ENCODE assay signal across 8 cellular contexts in the genomic region with DNA sequence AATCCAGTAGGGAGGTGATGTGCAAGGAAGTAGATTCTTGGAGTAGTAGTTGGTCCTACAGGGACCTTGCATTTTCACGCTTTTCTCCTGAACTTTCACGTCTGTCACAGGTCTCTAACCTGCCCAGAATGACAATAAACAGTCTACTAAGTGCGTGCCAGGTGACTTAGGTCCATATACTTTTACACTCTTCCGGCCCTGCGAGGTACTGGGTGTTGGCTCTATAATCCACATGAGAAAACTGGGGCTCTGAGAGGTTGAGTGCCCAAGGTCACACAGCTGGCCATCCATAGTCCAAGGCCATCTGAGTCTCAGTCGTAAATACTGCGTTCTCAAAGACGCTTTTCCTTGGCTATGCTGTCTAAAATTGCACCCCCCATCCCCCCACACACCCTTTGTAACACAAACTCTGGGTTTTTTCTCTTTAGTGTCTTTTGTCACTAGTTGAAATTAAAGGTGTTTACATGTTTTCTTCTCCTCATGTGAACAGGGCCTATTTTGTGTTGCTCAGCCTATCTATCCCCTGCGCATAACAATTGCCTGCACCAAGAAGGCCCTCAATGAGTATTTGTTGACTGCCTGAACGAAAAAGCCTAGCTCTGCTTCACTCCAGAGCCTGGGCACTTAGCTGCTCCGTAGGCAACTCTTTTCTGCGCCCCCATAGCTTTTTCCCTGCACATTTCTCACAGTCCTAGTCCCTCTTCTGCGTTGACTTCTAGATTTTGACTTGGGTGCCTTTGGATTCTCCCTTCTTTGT. TPM values are rescaled to one million over a fixed set of nuclear protein-coding genes. Genes with fewer than 3 reads are reported as not detected.
DNase-seq lines count a peak whose midpoint lies in the region; TF ChIP-seq lines count a peak whose summit lies in the region.

No MANE protein-coding gene starts in this region.

- H3K27me3 ChIP-seq in muscle layer of colon (ENCODE audit: control insufficient read depth in 1 of 2, insufficient read depth in 2 of 2, low read length in 2 of 2): no peaks in the 10 kb centered on the region

- peaks cover 63% of the 10 kb centered on the region for H3K4me1 Mint-ChIP-seq in activated naive CD4-positive, alpha-beta T cell treated with anti-CD3 and anti-CD28 coated beads for 36 hours (ENCODE audit: low read depth)

- CTCF ChIA-PET in activated naive CD4-positive, alpha-beta T cell treated with anti-CD3 and anti-CD28 coated beads for 36 hours (lab: Charles Lee): interaction anchor here (1.4 to 2.4 kb wide), 3 partner anchors 14 to 214 kb away, joined by 5 to 16 read pairs (median 9); no protein-coding TSS in a partner anchor

- no peaks in the 10 kb centered on the region for H3K27me3 Mint-ChIP-seq in activated naive CD4-positive, alpha-beta T cell treated with anti-CD3 and anti-CD28 coated beads for 36 hours (ENCODE audit: low read depth)

- H3K4me3 ChIP-seq in LNCaP clone FGC (ENCODE audit: low read depth, low read length): peak overlapping the region; percentile 62
- H3K4me3 ChIP-seq in choroid plexus epithelial cell (ENCODE audit: low read depth, low read length): peak overlapping the region; percentile 89
- H3K4me3 ChIP-seq in muscle layer of colon (ENCODE audit: low read depth in 1 of 2, low read length in 2 of 2): peak overlapping the region; percentile 62 to 86

- H3K9ac ChIP-seq in muscle layer of colon (ENCODE audit: low read length): peak overlapping the region; percentile 24

- H3K4me1 ChIP-seq in muscle layer of colon (ENCODE audit: insufficient read depth, low read length): peaks cover 13% of the 10 kb centered on the region

- H3K9me3 Mint-ChIP-seq in activated naive CD4-positive, alpha-beta T cell treated with anti-CD3 and anti-CD28 coated beads for 36 hours: no peaks in the 10 kb centered on the region

- no peak for TF ChIP-seq CTCF in LNCaP clone FGC (IDR thresholded peaks at IDR 0.05; ENCODE audit: control insufficient read depth, extremely low read depth, insufficient read depth)
- TF ChIP-seq CTCF in choroid plexus epithelial cell (conservative IDR thresholded peaks at IDR 0.05; ENCODE audit: low read depth, low read length): no peak

- H3K36me3 Mint-ChIP-seq in activated naive CD4-positive, alpha-beta T cell treated with anti-CD3 and anti-CD28 coated beads for 36 hours (ENCODE audit: low read depth): peaks cover 48% of the 10 kb centered on the region

- intact Hi-C loops in activated naive CD4-positive, alpha-beta T cell treated with anti-CD3 and anti-CD28 coated beads for 36 hours (cut with micrococcal nuclease): loop anchor here (5.0 to 10.0 kb wide), 2 partner anchors 238 to 1595 kb away; a partner anchor contains a TSS

- peak overlapping the region; percentile 61 for H3K27ac ChIP-seq in muscle layer of colon (ENCODE audit: low read depth, low read length)

- H3K4me3 Mint-ChIP-seq in activated naive CD4-positive, alpha-beta T cell treated with anti-CD3 and anti-CD28 coated beads for 36 hours: peak overlapping the region; percentile 94

- no peaks in the 10 kb centered on the region for H3K36me3 ChIP-seq in muscle layer of colon (ENCODE audit: insufficient read depth, low read length)

- H3K27ac Mint-ChIP-seq in activated naive CD4-positive, alpha-beta T cell treated with anti-CD3 and anti-CD28 coated beads for 36 hours: peak overlapping the region; percentile 97

- H3K9me3 ChIP-seq in muscle layer of colon (ENCODE audit: low read length): no peaks in the 10 kb centered on the region

- DNase-seq in activated naive CD4-positive, alpha-beta T cell treated with anti-CD3 and anti-CD28 coated beads for 36 hours: no peak
- DNase-seq in activated naive CD4-positive, alpha-beta T cell treated with Interleukin-2 at 50 U/mL for 16 hours: no peak
- DNase-seq in LNCaP clone FGC (ENCODE audit: low read depth) (no peak), choroid plexus epithelial cell (ENCODE audit: low read depth) (no peak), NCI-H187 treated with DMSO at 0.1 percent for 48 hours (lab: John Stamatoyannopoulos, UW) (no peak), DMS114 treated with DMSO at 0.1 percent for 48 hours (lab: John Stamatoyannopoulos, UW; ENCODE audit: unreplicated experiment) (no peak), GOT3 (lab: John Stamatoyannopoulos, UW) (no peak)

RNA-seq across cellular contexts. Expression of a gene that starts 0.9 kb away (rescaled TPM):
- 100 to 1,000 TPM; 350 to 358 TPM for total RNA-seq in activated naive CD4-positive, alpha-beta T cell treated with anti-CD3 and anti-CD28 coated beads for 36 hours

RNA-seq across cellular contexts. Expression of a gene that starts 35.3 kb away (rescaled TPM):
- total RNA-seq in activated naive CD4-positive, alpha-beta T cell treated with anti-CD3 and anti-CD28 coated beads for 36 hours: not detected
